Comparison of ENCODE assay signal across 12 cellular contexts in the genomic region with DNA sequence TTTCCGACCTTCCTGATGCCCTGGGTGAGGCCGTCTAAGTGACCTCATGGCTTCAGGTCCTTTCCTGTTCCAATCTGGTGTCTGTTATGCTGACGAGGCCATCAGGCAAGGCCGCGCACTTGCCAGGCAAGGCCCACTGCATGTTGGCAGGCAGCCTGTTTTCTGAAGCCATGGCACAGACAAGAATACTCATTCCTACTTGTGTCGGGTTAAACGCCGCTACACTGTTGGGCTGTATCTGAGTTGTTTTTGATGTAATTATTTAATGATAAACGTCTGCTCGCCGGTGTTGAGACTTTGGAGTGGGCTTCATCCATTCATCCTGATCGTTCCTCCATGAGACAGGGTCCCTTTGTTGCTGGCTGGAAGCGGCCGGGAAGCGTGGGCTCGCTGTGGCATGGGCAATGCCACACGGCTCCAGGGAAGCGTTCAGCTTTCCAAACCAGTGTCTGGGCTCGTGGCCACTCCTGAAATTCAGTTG.
DNase-seq lines count a peak whose midpoint lies in the region; ATAC-seq and TF ChIP-seq lines count a peak whose summit lies in the region.
"Had no signal": no experiment of that assay in that cellular context is flagged by ENCODE, and none has a peak within 500 bp of the region (broad histone marks: within the 10 kb centered on the region; RNA-seq: fewer than 3 reads in every experiment).

No MANE protein-coding gene starts in this region.

- no peak overlapping the region for H3K23ac ChIP-seq in neuronal stem cell (ENCODE audit: low read depth, low read length, poor library complexity)

- H3K4me2 ChIP-seq in neuronal stem cell (ENCODE audit: insufficient read depth, low read length, poor library complexity, severe bottlenecking), result no peak overlapping the region

- no peak overlapping the region for H3K27ac ChIP-seq in neuronal stem cell (replicated peaks; ENCODE audit: low read length)

- H3K36me3 Mint-ChIP-seq in naive thymus-derived CD8-positive, alpha-beta T cell, result peaks cover 4 to 8% (median 7%) of the 10 kb centered on the region in 3 donors

- WGBS in neuronal stem cell (ENCODE audit: extremely low coverage in 2 of 2, insufficient read length in 2 of 2, insufficient replicate concordance in 1 of 2), 2 donors, result no CpG with 5 or more reads among the region's 19 CpGs

- no peak for ATAC-seq in GM18517 (IDR thresholded peaks at IDR 0.05; ENCODE audit: unreplicated experiment)
- no peak for ATAC-seq in naive thymus-derived CD8-positive, alpha-beta T cell
- ATAC-seq: activated T-cell treated with anti-CD3 and anti-CD28 coated beads, Interleukin-2, amount 50 U/mL, for 4 hours; GM12878; stimulated activated naive B cell treated with anti-CD40 and anti-IgM and Interleukin-4, amounts not matched to agents 10 μg/mL and 1 μg/mL and 100 μg/mL, for 72 hours had no signal

- no peak overlapping the region for H4K8ac ChIP-seq in neuronal stem cell (ENCODE audit: low read depth, low read length)

- POLR2A ChIA-PET in naive thymus-derived CD8-positive, alpha-beta T cell (lab: Charles Lee), result no interaction called here

- H2AFZ ChIP-seq in neuronal stem cell (ENCODE audit: low read length), result no peak overlapping the region

- H2BK120ac ChIP-seq in neuronal stem cell (ENCODE audit: low read depth, low read length), result no peak overlapping the region

- peaks cover 5 to 31% (median 19%) of the 10 kb centered on the region in 4 donors for H3K4me1 Mint-ChIP-seq in naive thymus-derived CD8-positive, alpha-beta T cell

- no peak overlapping the region for H3K4me3 Mint-ChIP-seq in naive thymus-derived CD8-positive, alpha-beta T cell
- H3K4me3 Mint-ChIP-seq: activated T-cell treated with anti-CD3 and anti-CD28 coated beads, Interleukin-2, amount 50 U/mL, for 4 hours; stimulated activated naive B cell treated with anti-CD40 and anti-IgM and Interleukin-4, amounts not matched to agents 10 μg/mL and 1 μg/mL and 100 μg/mL, for 72 hours; T-helper 2 cell treated with Interferon-gamma antibody and Interleukin-4, amounts not matched to agents 5 μg/mL and 100 μg/mL, for 36 hours had no signal

- peak overlapping the region in 2 of 10 donors; percentile 55 to 61 for H3K27ac Mint-ChIP-seq in naive thymus-derived CD8-positive, alpha-beta T cell
- H3K27ac Mint-ChIP-seq: stimulated activated naive B cell treated with anti-CD40 and anti-IgM and Interleukin-4, amounts not matched to agents 10 μg/mL and 1 μg/mL and 100 μg/mL, for 72 hours; T-helper 2 cell treated with Interferon-gamma antibody and Interleukin-4, amounts not matched to agents 5 μg/mL and 100 μg/mL, for 36 hours had no signal

- H3K4ac ChIP-seq in neuronal stem cell (ENCODE audit: low read length), result no peak overlapping the region

- H3K27me3 ChIP-seq in BE2C (no peaks in the 10 kb centered on the region), neuronal stem cell (ENCODE audit: control insufficient read depth in 3 of 3, insufficient read depth in 3 of 3, low read depth in 1 of 3, low read length in 3 of 3) (no peaks in the 10 kb centered on the region)

- peaks cover 9% of the 10 kb centered on the region for H3K79me1 ChIP-seq in neuronal stem cell (ENCODE audit: low read depth, low read length)

- no peaks in the 10 kb centered on the region for H3K9me3 ChIP-seq in BE2C
- H3K9me3 ChIP-seq in neuronal stem cell (replicated peaks in 1 of 2; ENCODE audit: control insufficient read depth in 2 of 2, insufficient read depth in 1 of 2, low read depth in 1 of 2, low read length in 2 of 2), result peaks cover 0 to 4% of the 10 kb centered on the region in 2 donors

- no peak overlapping the region for H3K14ac ChIP-seq in neuronal stem cell (ENCODE audit: low read length)

- H3K18ac ChIP-seq in neuronal stem cell (ENCODE audit: low read length), result no peak overlapping the region

- H3K4me1 ChIP-seq in BE2C (peaks cover 4% of the 10 kb centered on the region; the same call in 1 of the 2 replicates), neuronal stem cell (ENCODE audit: control insufficient read depth in 2 of 2, insufficient read depth in 1 of 2, low read depth in 1 of 2, low read length in 2 of 2) (peaks cover 11 to 14% of the 10 kb centered on the region in 2 donors)

- no peak overlapping the region for H4K91ac ChIP-seq in neuronal stem cell (ENCODE audit: low read depth, low read length, poor library complexity)

- peaks cover 0 to 5% (median 0%) of the 10 kb centered on the region in 9 donors for H3K9me3 Mint-ChIP-seq in naive thymus-derived CD8-positive, alpha-beta T cell
- H3K9me3 Mint-ChIP-seq: activated T-cell treated with anti-CD3 and anti-CD28 coated beads, Interleukin-2, amount 50 U/mL, for 4 hours; T-helper 2 cell treated with Interferon-gamma antibody and Interleukin-4, amounts not matched to agents 5 μg/mL and 100 μg/mL, for 36 hours had no signal

- no peak overlapping the region for H3K4me3 ChIP-seq in BE2C (ENCODE audit: low read depth, low read length)
- H3K4me3 ChIP-seq in fibroblast of the aortic adventitia (ENCODE audit: low read depth, low read length), result no peak overlapping the region
- H3K4me3 ChIP-seq in neuronal stem cell (ENCODE audit: low read length in 2 of 2), result no peak overlapping the region
- H3K4me3 ChIP-seq: GM12878 had no signal

- TF ChIP-seq CTCF in BE2C (IDR thresholded peaks at IDR 0.05; ENCODE audit: low read depth, low read length) (no peak), fibroblast of the aortic adventitia (IDR thresholded peaks at IDR 0.05; ENCODE audit: insufficient read depth, low read length) (no peak)

- H3K27me3 Mint-ChIP-seq in naive thymus-derived CD8-positive, alpha-beta T cell, result no peaks in the 10 kb centered on the region
- H3K27me3 Mint-ChIP-seq: stimulated activated naive B cell treated with anti-CD40 and anti-IgM and Interleukin-4, amounts not matched to agents 10 μg/mL and 1 μg/mL and 100 μg/mL, for 72 hours had no signal

- no peak overlapping the region for H2BK15ac ChIP-seq in neuronal stem cell (ENCODE audit: low read length)

- no peak overlapping the region for H3K9ac ChIP-seq in neuronal stem cell (ENCODE audit: low read depth, low read length, poor library complexity)

- no peaks in the 10 kb centered on the region for H3K36me3 ChIP-seq in BE2C
- peaks cover 5 to 12% of the 10 kb centered on the region in 2 donors for H3K36me3 ChIP-seq in neuronal stem cell (replicated peaks in 1 of 2; ENCODE audit: control insufficient read depth in 2 of 2, insufficient read depth in 2 of 2, low read length in 2 of 2)

- H2AK5ac ChIP-seq in neuronal stem cell (ENCODE audit: low read depth, low read length), result no peak overlapping the region

- no peak overlapping the region for H2BK12ac ChIP-seq in neuronal stem cell (ENCODE audit: low read length)

- H2BK5ac ChIP-seq in neuronal stem cell (ENCODE audit: low read length), result peak overlapping the region; percentile 49

- peak; percentile 70 for DNase-seq in BE2C
- DNase-seq in NCI-H446 treated with DMSO at 0.1 percent for 48 hours (lab: John Stamatoyannopoulos, UW), result peak; percentile 0
- DNase-seq in fibroblast of the aortic adventitia (ENCODE audit: low read depth), result peak; percentile 39
- DNase-seq in neuronal stem cell (ENCODE audit: low spot score), result no peak
- no peak for DNase-seq in activated CD4-positive, alpha-beta T cell treated with anti-CD3 and anti-CD28 coated beads for 48 hours
- DNase-seq in SIG-M5 (lab: John Stamatoyannopoulos, UW), result no peak
- no peak for DNase-seq in naive thymus-derived CD8-positive, alpha-beta T cell
- DNase-seq: activated T-cell treated with anti-CD3 and anti-CD28 coated beads, Interleukin-2, amount 50 U/mL, for 4 hours; stimulated activated naive B cell treated with anti-CD40 and anti-IgM and Interleukin-4, amounts not matched to agents 10 μg/mL and 1 μg/mL and 100 μg/mL, for 72 hours had no signal

Comparison
In these comparisons a context has a peak if more than half of its experiments do, and no peak if none do; other contexts are left out.
1. DNase-seq: peak in BE2C (single experiment), NCI-H446 treated with DMSO at 0.1 percent for 48 hours (single experiment) and fibroblast of the aortic adventitia (single experiment); none in neuronal stem cell (single experiment), activated CD4-positive, alpha-beta T cell treated with anti-CD3 and anti-CD28 coated beads for 48 hours (single experiment), SIG-M5 (single experiment) and naive thymus-derived CD8-positive, alpha-beta T cell (0 of 10).